In the genomic region with DNA sequence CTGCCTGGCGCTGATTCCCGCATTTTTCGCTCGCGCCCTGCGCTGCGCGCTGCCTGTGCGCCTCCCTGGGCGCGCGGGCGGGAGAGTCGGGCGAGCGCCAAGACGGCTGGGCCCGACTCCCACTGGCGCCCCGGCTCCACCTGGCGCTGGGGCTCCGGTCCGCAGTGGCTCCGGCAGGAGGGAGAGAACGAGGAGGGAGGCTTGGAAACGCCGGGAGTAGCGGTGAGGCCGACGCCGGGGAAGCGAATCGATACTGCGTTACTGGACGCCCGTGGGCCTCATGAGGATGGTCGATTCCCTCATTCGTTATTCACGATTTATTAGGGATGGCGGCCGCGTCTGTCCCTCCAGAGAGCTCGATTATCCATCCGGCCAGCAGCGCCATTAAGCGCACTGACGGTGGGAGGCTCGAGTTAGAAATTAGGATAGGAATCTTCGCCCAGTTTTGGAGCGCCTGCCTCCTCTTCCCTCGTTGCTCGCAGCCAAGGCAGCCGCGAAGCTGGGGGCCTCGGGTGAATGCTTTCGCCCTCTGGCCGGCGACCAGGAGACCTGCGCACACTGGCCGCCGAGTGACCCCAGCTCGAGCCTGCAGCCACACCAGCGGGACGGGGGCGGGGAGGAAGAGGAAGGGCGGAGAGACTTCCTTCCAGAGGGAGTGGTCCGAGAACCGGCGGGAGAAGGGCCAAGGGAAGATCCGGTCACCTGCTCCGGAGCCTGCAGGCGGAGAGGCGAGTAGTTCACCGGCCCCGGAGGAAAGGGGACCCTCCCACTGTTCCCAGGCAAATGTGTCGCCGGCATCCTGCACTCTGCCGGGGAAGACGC, we compare ENCODE assay signal across 8 cellular contexts. TPM values are rescaled to one million over a fixed set of nuclear protein-coding genes. Genes with fewer than 3 reads are reported as not detected.
A peak's percentile ranks its signal among the peaks of the same experiment; 100 is the strongest.
DNase-seq lines count a peak whose midpoint lies in the region; ATAC-seq and TF ChIP-seq lines count a peak whose summit lies in the region.

No MANE protein-coding gene starts in this region.

- H3K4me1 ChIP-seq in HEK293 (ENCODE audit: control insufficient read depth, insufficient read depth, low read length): peaks cover 29% of the 10 kb centered on the region
- H3K4me1 ChIP-seq in Peyer's patch: peaks cover 3 to 57% (median 36%) of the 10 kb centered on the region in 4 donors

- peaks cover 49% of the 10 kb centered on the region for H3K27me3 Mint-ChIP-seq in CD4-positive, alpha-beta T cell

- no peak for ATAC-seq in CD4-positive, alpha-beta T cell (ENCODE audit: poor library complexity)
- peak; percentile 56 for ATAC-seq in left lobe of liver
- ATAC-seq in HG02798 (IDR thresholded peaks at IDR 0.05; ENCODE audit: poor library complexity, unreplicated experiment): no peak

- no peaks in the 10 kb centered on the region for H3K9me3 ChIP-seq in CD4-positive, alpha-beta T cell (ENCODE audit: control insufficient read depth, low read length)
- H3K9me3 ChIP-seq in HEK293 (ENCODE audit: control insufficient read depth, insufficient read depth, low read depth, low read length) (no peaks in the 10 kb centered on the region), Peyer's patch (no peaks in the 10 kb centered on the region)

- no peak for TF ChIP-seq CTCF in CD4-positive, alpha-beta T cell (IDR thresholded peaks at IDR 0.05)
- TF ChIP-seq CTCF in HEK293 (tag by site-specific recombination; IDR thresholded peaks at IDR 0.05) (no peak; the same call in 1 of the 2 replicates), Peyer's patch (IDR thresholded peaks at IDR 0.05) (peak in 1 of 6 experiments; percentile 5)

- peak overlapping the region; percentile 28 for H3K4me3 Mint-ChIP-seq in CD4-positive, alpha-beta T cell

- H3K36me3 Mint-ChIP-seq in CD4-positive, alpha-beta T cell (ENCODE audit: low read depth): peaks cover 20% of the 10 kb centered on the region

- DNase-seq in CD4-positive, alpha-beta T cell: no peak
- DNase-seq in Peyer's patch (peak; percentile 50 to 89 (median 88)), left lobe of liver (ENCODE audit: low spot score) (peak; percentile 87), substantia nigra (lab: John Stamatoyannopoulos, UW) (peak in 15 of 49 donors; percentile 12 to 81 (median 31))
- DNase-seq in stimulated activated CD4-positive, alpha-beta T cell treated with anti-CD3 and anti-CD28 coated beads, Interleukin-4, amount 100 ng/mL, for 24 hours: no peak

- no peaks in the 10 kb centered on the region for H3K9me3 Mint-ChIP-seq in CD4-positive, alpha-beta T cell

- intact Hi-C loops in CD4-positive, alpha-beta T cell (cut with DNase I, micrococcal nuclease): loop anchor here (5.0 to 10.0 kb wide), 3 partner anchors 72 to 405 kb away; partner anchors contain the start of gene PLXDC1 (in 1 of the 2)

- peak; percentile 62 to 77 for TF ChIP-seq POLR2A in Peyer's patch (IDR thresholded peaks at IDR 0.05)

- CTCF ChIA-PET in CD4-positive, alpha-beta T cell (lab: Charles Lee): no interaction called here
- CTCF ChIA-PET in HEK293 (lab: Yijun Ruan, JAX): interaction anchor here (0.7 kb wide), 1 partner anchor 45 kb away, joined by 6 read pairs; no protein-coding TSS in a partner anchor

- POLR2A ChIA-PET in CD4-positive, alpha-beta T cell (lab: Charles Lee): interaction anchor here (0.6 to 0.9 kb wide), 3 partner anchors 14 to 47 kb away, joined by 3 read pairs; no protein-coding TSS in a partner anchor
- POLR2A ChIA-PET in HEK293 (lab: Yijun Ruan, JAX): interaction anchor here (0.5 to 1.6 kb wide), 9 partner anchors 9 to 209 kb away, joined by 3 to 7 read pairs (median 3); partner anchors contain the start of genes CISD3, LASP1 and MLLT6

- H3K36me3 ChIP-seq in HEK293 (ENCODE audit: control insufficient read depth in 2 of 2, insufficient read depth in 1 of 2, low read length in 2 of 2) (peaks cover 9 to 10% of the 10 kb centered on the region in 2 experiments), Peyer's patch (peaks cover 0 to 4% (median 0%) of the 10 kb centered on the region in 3 donors)

- peaks cover 51% of the 10 kb centered on the region for H3K27me3 ChIP-seq in CD4-positive, alpha-beta T cell (ENCODE audit: control insufficient read depth, insufficient read depth, low read length)
- H3K27me3 ChIP-seq in Peyer's patch: no peaks in the 10 kb centered on the region

- H3K4me3 ChIP-seq in HEK293 (ENCODE audit: low read depth, low read length) (peak overlapping the region; percentile 54), Peyer's patch (peak overlapping the region; percentile 47 to 99 (median 66))

- no peak overlapping the region for H3K27ac Mint-ChIP-seq in CD4-positive, alpha-beta T cell

- no peak overlapping the region for H3K27ac ChIP-seq in CD4-positive, alpha-beta T cell (ENCODE audit: low read depth, low read length)
- H3K27ac ChIP-seq in HEK293 (ENCODE audit: extremely low read depth, low read depth, low read length): peak overlapping the region; percentile 89
- peak overlapping the region; percentile 69 to 91 (median 79) for H3K27ac ChIP-seq in Peyer's patch
- H3K27ac ChIP-seq in cingulate gyrus (ENCODE audit: low read depth, low read length): peak overlapping the region; percentile 81
- peak overlapping the region; percentile 72 for H3K27ac ChIP-seq in substantia nigra (ENCODE audit: low read depth, low read length, poor library complexity, severe bottlenecking)

- peaks cover 48% of the 10 kb centered on the region for H3K4me1 Mint-ChIP-seq in CD4-positive, alpha-beta T cell (ENCODE audit: low read depth)

TF ChIP-seq in HEK293, 187 proteins besides CTCF, POLR2A, EP300 and RAD21 (continues in another document):
- TF ChIP-seq ZNF76 (tag by site-specific recombination; IDR thresholded peaks at IDR 0.05; ENCODE audit: borderline replicate concordance, low read depth) (no peak; the same call in 1 of the 2 replicates), ZNF324 (tag by site-specific recombination; IDR thresholded peaks at IDR 0.05) (peak; percentile 20; the same call in 1 of the 2 replicates), ZEB2 (tag by site-specific recombination; IDR thresholded peaks at IDR 0.05) (peak; percentile 87), ZNF292 (tag by site-specific recombination; IDR thresholded peaks at IDR 0.05; ENCODE audit: borderline replicate concordance, low read depth) (no peak), ZNF202 (tag by site-specific recombination; IDR thresholded peaks at IDR 0.05; ENCODE audit: borderline replicate concordance) (no peak), ZNF48 (tag by site-specific recombination; IDR thresholded peaks at IDR 0.05) (no peak), ZNF561 (tag by site-specific recombination; IDR thresholded peaks at IDR 0.05; ENCODE audit: borderline replicate concordance) (no peak; the same call in 1 of the 2 replicates), ZNF335 (tag by site-specific recombination; conservative IDR thresholded peaks at IDR 0.05) (peak; percentile 72)
- TF ChIP-seq, protein P1, sequence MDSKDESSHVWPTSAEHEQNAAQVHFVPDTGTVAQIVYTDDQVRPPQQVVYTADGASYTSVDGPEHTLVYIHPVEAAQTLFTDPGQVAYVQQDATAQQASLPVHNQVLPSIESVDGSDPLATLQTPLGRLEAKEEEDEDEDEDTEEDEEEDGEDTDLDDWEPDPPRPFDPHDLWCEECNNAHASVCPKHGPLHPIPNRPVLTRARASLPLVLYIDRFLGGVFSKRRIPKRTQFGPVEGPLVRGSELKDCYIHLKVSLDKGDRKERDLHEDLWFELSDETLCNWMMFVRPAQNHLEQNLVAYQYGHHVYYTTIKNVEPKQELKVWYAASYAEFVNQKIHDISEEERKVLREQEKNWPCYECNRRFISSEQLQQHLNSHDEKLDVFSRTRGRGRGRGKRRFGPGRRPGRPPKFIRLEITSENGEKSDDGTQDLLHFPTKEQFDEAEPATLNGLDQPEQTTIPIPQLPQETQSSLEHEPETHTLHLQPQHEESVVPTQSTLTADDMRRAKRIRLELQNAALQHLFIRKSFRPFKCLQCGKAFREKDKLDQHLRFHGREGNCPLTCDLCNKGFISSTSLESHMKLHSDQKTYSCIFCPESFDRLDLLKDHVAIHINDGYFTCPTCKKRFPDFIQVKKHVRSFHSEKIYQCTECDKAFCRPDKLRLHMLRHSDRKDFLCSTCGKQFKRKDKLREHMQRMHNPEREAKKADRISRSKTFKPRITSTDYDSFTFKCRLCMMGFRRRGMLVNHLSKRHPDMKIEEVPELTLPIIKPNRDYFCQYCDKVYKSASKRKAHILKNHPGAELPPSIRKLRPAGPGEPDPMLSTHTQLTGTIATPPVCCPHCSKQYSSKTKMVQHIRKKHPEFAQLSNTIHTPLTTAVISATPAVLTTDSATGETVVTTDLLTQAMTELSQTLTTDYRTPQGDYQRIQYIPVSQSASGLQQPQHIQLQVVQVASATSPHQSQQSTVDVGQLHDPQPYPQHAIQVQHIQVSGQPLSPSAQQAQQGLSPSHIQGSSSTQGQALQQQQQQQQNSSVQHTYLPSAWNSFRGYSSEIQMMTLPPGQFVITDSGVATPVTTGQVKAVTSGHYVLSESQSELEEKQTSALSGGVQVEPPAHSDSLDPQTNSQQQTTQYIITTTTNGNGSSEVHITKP (tag by site-specific recombination; IDR thresholded peaks at IDR 0.05): peak; percentile 58
- TF ChIP-seq, protein P2, sequence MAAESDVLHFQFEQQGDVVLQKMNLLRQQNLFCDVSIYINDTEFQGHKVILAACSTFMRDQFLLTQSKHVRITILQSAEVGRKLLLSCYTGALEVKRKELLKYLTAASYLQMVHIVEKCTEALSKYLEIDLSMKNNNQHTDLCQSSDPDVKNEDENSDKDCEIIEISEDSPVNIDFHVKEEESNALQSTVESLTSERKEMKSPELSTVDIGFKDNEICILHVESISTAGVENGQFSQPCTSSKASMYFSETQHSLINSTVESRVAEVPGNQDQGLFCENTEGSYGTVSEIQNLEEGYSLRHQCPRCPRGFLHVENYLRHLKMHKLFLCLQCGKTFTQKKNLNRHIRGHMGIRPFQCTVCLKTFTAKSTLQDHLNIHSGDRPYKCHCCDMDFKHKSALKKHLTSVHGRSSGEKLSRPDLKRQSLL (tag by site-specific recombination; IDR thresholded peaks at IDR 0.05): no peak

RNA-seq across cellular contexts. Expression of gene PCGF2, which starts 1.3 kb away (rescaled TPM):
- not detected for total RNA-seq in CD4-positive, alpha-beta T cell
- total RNA-seq in Peyer's patch (10 to 100 TPM in 2 of 4 donors, 1 to 10 TPM in 2; 8.3 to 41.9 (median 14.5) TPM), left lobe of liver (4.4 TPM)

RNA-seq across cellular contexts. Expression of gene PSMB3, which starts 3.1 kb away (rescaled TPM):
- 10 to 100 TPM; 46.6 to 55.0 TPM for total RNA-seq in CD4-positive, alpha-beta T cell
- total RNA-seq in Peyer's patch (100 to 1,000 TPM; 106 to 165 (median 109) TPM), left lobe of liver (98.2 TPM)

RNA-seq across cellular contexts. Expression of gene CISD3, which starts 19.3 kb away (rescaled TPM):
- total RNA-seq in CD4-positive, alpha-beta T cell: 1 to 10 TPM; 4.7 to 5.7 TPM
- total RNA-seq in Peyer's patch: 10 to 100 TPM; 10.7 to 55.0 (median 43.2) TPM
- total RNA-seq in left lobe of liver: 81.9 TPM

RNA-seq across cellular contexts. Expression of gene MLLT6, which starts 44.4 kb away (rescaled TPM):
- total RNA-seq in CD4-positive, alpha-beta T cell: 100 to 1,000 TPM; 321 to 324 TPM
- total RNA-seq in Peyer's patch (100 to 1,000 TPM in 3 of 4 donors, 10 to 100 TPM in 1; 69.2 to 297 (median 190) TPM), left lobe of liver (29.5 TPM)

RNA-seq across cellular contexts. Expression of gene PIP4K2B, which starts 49.9 kb away (rescaled TPM):
- 10 to 100 TPM; 17.0 to 17.2 TPM for total RNA-seq in CD4-positive, alpha-beta T cell
- total RNA-seq in Peyer's patch: 10 to 100 TPM; 16.7 to 61.9 (median 22.8) TPM
- total RNA-seq in left lobe of liver: 19.8 TPM

Comparison
In these comparisons a context has a peak if more than half of its experiments do, and no peak if none do; other contexts are left out.
1. DNase-seq: peak in Peyer's patch (3 of 3) and left lobe of liver (single experiment); none in CD4-positive, alpha-beta T cell (0 of 10) and stimulated activated CD4-positive, alpha-beta T cell treated with anti-CD3 and anti-CD28 coated beads, Interleukin-4, amount 100 ng/mL, for 24 hours (single experiment).